16 cellular contexts compared by ENCODE assay signal in genomic region chr10:110151871-110152270, GRCh38.
"Had no signal": no experiment of that assay in that cellular context is flagged by ENCODE, and none has a peak within 500 bp of the region (broad histone marks: within the 10 kb centered on the region; RNA-seq: fewer than 3 reads in every experiment).

No MANE protein-coding gene starts in this region.

- H3K4me3 Mint-ChIP-seq: activated CD4-positive, alpha-beta memory T cell treated with anti-CD3 and anti-CD28 coated beads for 36 hours; activated CD8-positive, alpha-beta memory T cell treated with anti-CD3 and anti-CD28 coated beads, Interleukin-2, amount 10 ng/mL, durations not matched to agents 7 days and 5 days; activated naive CD4-positive, alpha-beta T cell treated with anti-CD3 and anti-CD28 coated beads, Interleukin-2, amount 10 ng/mL, durations not matched to agents 7 days and 5 days; activated T-cell treated with anti-CD3 and anti-CD28 coated beads, Interleukin-2, amount 50 U/mL, for 24 hours; natural killer cell treated with Interleukin-12 subunit alpha and Interleukin-12 subunit beta and Interleukin-15 and Interleukin-18, amount 100 ng/mL, for 72 hours had no signal

- H3K27ac Mint-ChIP-seq: activated CD4-positive, alpha-beta memory T cell treated with anti-CD3 and anti-CD28 coated beads for 36 hours; activated CD8-positive, alpha-beta memory T cell treated with anti-CD3 and anti-CD28 coated beads, Interleukin-2, amount 10 ng/mL, durations not matched to agents 7 days and 5 days; activated naive CD4-positive, alpha-beta T cell treated with anti-CD3 and anti-CD28 coated beads, Interleukin-2, amount 10 ng/mL, durations not matched to agents 7 days and 5 days; activated T-cell treated with anti-CD3 and anti-CD28 coated beads, Interleukin-2, amount 50 U/mL, for 24 hours; natural killer cell treated with Interleukin-12 subunit alpha and Interleukin-12 subunit beta and Interleukin-15 and Interleukin-18, amount 100 ng/mL, for 72 hours had no signal

- H3K27me3 ChIP-seq: ascending aorta, sigmoid colon, testis had no signal

- H3K9me3 Mint-ChIP-seq: activated CD4-positive, alpha-beta memory T cell treated with anti-CD3 and anti-CD28 coated beads for 36 hours; activated naive CD4-positive, alpha-beta T cell treated with anti-CD3 and anti-CD28 coated beads, Interleukin-2, amount 10 ng/mL, durations not matched to agents 7 days and 5 days; activated T-cell treated with anti-CD3 and anti-CD28 coated beads, Interleukin-2, amount 50 U/mL, for 24 hours; natural killer cell treated with Interleukin-12 subunit alpha and Interleukin-12 subunit beta and Interleukin-15 and Interleukin-18, amount 100 ng/mL, for 72 hours had no signal

- ATAC-seq: activated CD8-positive, alpha-beta memory T cell treated with anti-CD3 and anti-CD28 coated beads, Interleukin-2, amount 10 ng/mL, durations not matched to agents 7 days and 5 days had no signal

- H3K36me3 ChIP-seq: ascending aorta, sigmoid colon, spleen, stomach, upper lobe of right lung had no signal

- H3K4me3 ChIP-seq: ascending aorta, psoas muscle, sigmoid colon, spleen, testis, upper lobe of right lung had no signal

- DNase-seq: activated CD4-positive, alpha-beta memory T cell treated with anti-CD3 and anti-CD28 coated beads for 36 hours; activated CD4-positive, alpha-beta T cell treated with anti-CD3 and anti-CD28 coated beads for 1 hour; activated CD8-positive, alpha-beta memory T cell treated with anti-CD3 and anti-CD28 coated beads, Interleukin-2, amount 10 ng/mL, durations not matched to agents 7 days and 5 days; activated naive CD4-positive, alpha-beta T cell treated with anti-CD3 and anti-CD28 coated beads, Interleukin-2, amount 10 ng/mL, durations not matched to agents 7 days and 5 days; activated T-cell treated with anti-CD3 and anti-CD28 coated beads, Interleukin-2, amount 50 U/mL, for 24 hours; head of caudate nucleus; psoas muscle; sigmoid colon; stimulated activated CD4-positive, alpha-beta T cell treated with anti-CD3 and anti-CD28 coated beads, Interleukin-1b, Interleukin-23, amount 100 ng/mL, for 48 hours; T1000; testis had no signal

- H3K36me3 Mint-ChIP-seq: activated CD4-positive, alpha-beta memory T cell treated with anti-CD3 and anti-CD28 coated beads for 36 hours; natural killer cell treated with Interleukin-12 subunit alpha and Interleukin-12 subunit beta and Interleukin-15 and Interleukin-18, amount 100 ng/mL, for 72 hours had no signal

- H3K27ac ChIP-seq: ascending aorta, psoas muscle, sigmoid colon, spleen, testis, upper lobe of right lung had no signal

- H3K9me3 ChIP-seq: ascending aorta, psoas muscle, sigmoid colon, spleen, stomach, testis, upper lobe of right lung had no signal

- H3K4me1 ChIP-seq: ascending aorta, psoas muscle, sigmoid colon, testis, upper lobe of right lung had no signal
